ENCODE assay signal across 2 cellular contexts in genomic region chr12:132236930-132237771, GRCh38.
TF ChIP-seq lines count a peak whose summit lies in the region.

No MANE protein-coding gene starts in this region.

TF ChIP-seq in A549, 52 proteins besides CTCF, POLR2A, EP300 and RAD21 (continued from another document):
- TF ChIP-seq USF2 (IDR thresholded peaks at IDR 0.05) (no peak), FOSL2 (IDR thresholded peaks at IDR 0.05) (no peak), FOSL2 (CRISPR knock-in tag; IDR thresholded peaks at IDR 0.05) (no peak), MAFK (IDR thresholded peaks at IDR 0.05; ENCODE audit: partially characterized antibody) (no peak), HMGXB4 (CRISPR knock-in tag; IDR thresholded peaks at IDR 0.05; ENCODE audit: borderline replicate concordance) (no peak), NR3C1 (IDR thresholded peaks at IDR 0.05) (no peak), ZC3H11A (IDR thresholded peaks at IDR 0.05) (no peak), HOXB5 (CRISPR knock-in tag; IDR thresholded peaks at IDR 0.05) (no peak), ZSCAN20 (CRISPR knock-in tag; IDR thresholded peaks at IDR 0.05) (no peak), CHD2 (IDR thresholded peaks at IDR 0.05; ENCODE audit: low read length, partially characterized antibody) (no peak), RCOR1 (IDR thresholded peaks at IDR 0.05; ENCODE audit: low read depth, low read length) (no peak), TFCP2L1 (CRISPR knock-in tag; IDR thresholded peaks at IDR 0.05) (no peak), SREBF2 (IDR thresholded peaks at IDR 0.05) (no peak), BCL3 (IDR thresholded peaks at IDR 0.05) (no peak), RARB (CRISPR knock-in tag; IDR thresholded peaks at IDR 0.05) (no peak)

TF ChIP-seq in HepG2, 621 proteins besides CTCF, POLR2A, EP300 and RAD21 (continued from another document):
- TF ChIP-seq EZH2 (conservative IDR thresholded peaks at IDR 0.05; ENCODE audit: low read depth, low read length), result 0 out of 2 replicates have a peak, but pooled peaks have one; percentile 49
- no peak for TF ChIP-seq ZNF317 (CRISPR knock-in tag; IDR thresholded peaks at IDR 0.05)
- no peak for TF ChIP-seq REXO4 (CRISPR knock-in tag; IDR thresholded peaks at IDR 0.05; ENCODE audit: borderline replicate concordance)
- peak; percentile 30; the same call in 1 of the 2 replicates for TF ChIP-seq MNT (IDR thresholded peaks at IDR 0.05)
- no peak for TF ChIP-seq GPBP1L1 (CRISPR knock-in tag; IDR thresholded peaks at IDR 0.05)
